In genomic region chr22:41397143-41397811, GRCh38 we compare ENCODE assay signal across 1 cellular context.
TF ChIP-seq lines count a peak whose summit lies in the region.

No MANE protein-coding gene starts in this region.

TF ChIP-seq in HepG2, 621 proteins besides CTCF, POLR2A, EP300 and RAD21 (continued from another document and continues in another):
- TF ChIP-seq, protein P1, sequence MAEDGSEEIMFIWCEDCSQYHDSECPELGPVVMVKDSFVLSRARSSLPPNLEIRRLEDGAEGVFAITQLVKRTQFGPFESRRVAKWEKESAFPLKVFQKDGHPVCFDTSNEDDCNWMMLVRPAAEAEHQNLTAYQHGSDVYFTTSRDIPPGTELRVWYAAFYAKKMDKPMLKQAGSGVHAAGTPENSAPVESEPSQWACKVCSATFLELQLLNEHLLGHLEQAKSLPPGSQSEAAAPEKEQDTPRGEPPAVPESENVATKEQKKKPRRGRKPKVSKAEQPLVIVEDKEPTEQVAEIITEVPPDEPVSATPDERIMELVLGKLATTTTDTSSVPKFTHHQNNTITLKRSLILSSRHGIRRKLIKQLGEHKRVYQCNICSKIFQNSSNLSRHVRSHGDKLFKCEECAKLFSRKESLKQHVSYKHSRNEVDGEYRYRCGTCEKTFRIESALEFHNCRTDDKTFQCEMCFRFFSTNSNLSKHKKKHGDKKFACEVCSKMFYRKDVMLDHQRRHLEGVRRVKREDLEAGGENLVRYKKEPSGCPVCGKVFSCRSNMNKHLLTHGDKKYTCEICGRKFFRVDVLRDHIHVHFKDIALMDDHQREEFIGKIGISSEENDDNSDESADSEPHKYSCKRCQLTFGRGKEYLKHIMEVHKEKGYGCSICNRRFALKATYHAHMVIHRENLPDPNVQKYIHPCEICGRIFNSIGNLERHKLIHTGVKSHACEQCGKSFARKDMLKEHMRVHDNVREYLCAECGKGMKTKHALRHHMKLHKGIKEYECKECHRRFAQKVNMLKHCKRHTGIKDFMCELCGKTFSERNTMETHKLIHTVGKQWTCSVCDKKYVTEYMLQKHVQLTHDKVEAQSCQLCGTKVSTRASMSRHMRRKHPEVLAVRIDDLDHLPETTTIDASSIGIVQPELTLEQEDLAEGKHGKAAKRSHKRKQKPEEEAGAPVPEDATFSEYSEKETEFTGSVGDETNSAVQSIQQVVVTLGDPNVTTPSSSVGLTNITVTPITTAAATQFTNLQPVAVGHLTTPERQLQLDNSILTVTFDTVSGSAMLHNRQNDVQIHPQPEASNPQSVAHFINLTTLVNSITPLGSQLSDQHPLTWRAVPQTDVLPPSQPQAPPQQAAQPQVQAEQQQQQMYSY (CRISPR knock-in tag; IDR thresholded peaks at IDR 0.05), result no peak
- peak; percentile 74; the same call in 1 of the 2 replicates for TF ChIP-seq ZSCAN29 (CRISPR knock-in tag; conservative IDR thresholded peaks at IDR 0.05)
- peak; percentile 56 for TF ChIP-seq TBL1XR1 (IDR thresholded peaks at IDR 0.05; ENCODE audit: borderline replicate concordance, low read length, partially characterized antibody)
- peak; percentile 65 for TF ChIP-seq ELF3 (CRISPR knock-in tag; IDR thresholded peaks at IDR 0.05)
- TF ChIP-seq SPEN (CRISPR knock-in tag; IDR thresholded peaks at IDR 0.05; ENCODE audit: low read depth), result peak; percentile 84; the same call in 1 of the 2 replicates
- TF ChIP-seq CBFB (CRISPR knock-in tag; IDR thresholded peaks at IDR 0.05), result no peak
- peak; percentile 53; the same call in 1 of the 2 replicates for TF ChIP-seq MIER3 (CRISPR knock-in tag; IDR thresholded peaks at IDR 0.05; ENCODE audit: borderline replicate concordance)
- TF ChIP-seq ZSCAN25 (CRISPR knock-in tag; IDR thresholded peaks at IDR 0.05), result no peak
- peak; percentile 89 for TF ChIP-seq SIN3A (IDR thresholded peaks at IDR 0.05; ENCODE audit: borderline replicate concordance, low read depth, low read length)
- TF ChIP-seq ZNF230 (CRISPR knock-in tag; IDR thresholded peaks at IDR 0.05), result 0 out of 2 replicates have a peak, but pooled peaks have one; percentile 68
- TF ChIP-seq, protein P2, sequence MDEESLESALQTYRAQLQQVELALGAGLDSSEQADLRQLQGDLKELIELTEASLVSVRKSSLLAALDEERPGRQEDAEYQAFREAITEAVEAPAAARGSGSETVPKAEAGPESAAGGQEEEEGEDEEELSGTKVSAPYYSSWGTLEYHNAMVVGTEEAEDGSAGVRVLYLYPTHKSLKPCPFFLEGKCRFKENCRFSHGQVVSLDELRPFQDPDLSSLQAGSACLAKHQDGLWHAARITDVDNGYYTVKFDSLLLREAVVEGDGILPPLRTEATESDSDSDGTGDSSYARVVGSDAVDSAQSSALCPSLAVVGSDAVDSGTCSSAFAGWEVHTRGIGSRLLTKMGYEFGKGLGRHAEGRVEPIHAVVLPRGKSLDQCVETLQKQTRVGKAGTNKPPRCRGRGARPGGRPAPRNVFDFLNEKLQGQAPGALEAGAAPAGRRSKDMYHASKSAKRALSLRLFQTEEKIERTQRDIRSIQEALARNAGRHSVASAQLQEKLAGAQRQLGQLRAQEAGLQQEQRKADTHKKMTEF (CRISPR knock-in tag; IDR thresholded peaks at IDR 0.05), result peak; percentile 88
- peak; percentile 31 for TF ChIP-seq HNRNPH1 (optimal IDR thresholded peaks at IDR 0.05; ENCODE audit: low read depth, low read length)
- 0 out of 2 replicates have a peak, but pooled peaks have one; percentile 26 for TF ChIP-seq KDM5B (CRISPR knock-in tag; IDR thresholded peaks at IDR 0.05; ENCODE audit: borderline replicate concordance)
- TF ChIP-seq SKI (IDR thresholded peaks at IDR 0.05; ENCODE audit: partially characterized antibody), result peak; percentile 79
- TF ChIP-seq, protein P3, sequence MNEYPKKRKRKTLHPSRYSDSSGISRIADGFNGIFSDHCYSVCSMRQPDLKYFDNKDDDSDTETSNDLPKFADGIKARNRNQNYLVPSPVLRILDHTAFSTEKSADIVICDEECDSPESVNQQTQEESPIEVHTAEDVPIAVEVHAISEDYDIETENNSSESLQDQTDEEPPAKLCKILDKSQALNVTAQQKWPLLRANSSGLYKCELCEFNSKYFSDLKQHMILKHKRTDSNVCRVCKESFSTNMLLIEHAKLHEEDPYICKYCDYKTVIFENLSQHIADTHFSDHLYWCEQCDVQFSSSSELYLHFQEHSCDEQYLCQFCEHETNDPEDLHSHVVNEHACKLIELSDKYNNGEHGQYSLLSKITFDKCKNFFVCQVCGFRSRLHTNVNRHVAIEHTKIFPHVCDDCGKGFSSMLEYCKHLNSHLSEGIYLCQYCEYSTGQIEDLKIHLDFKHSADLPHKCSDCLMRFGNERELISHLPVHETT (CRISPR knock-in tag; conservative IDR thresholded peaks at IDR 0.05), result no peak
- no peak for TF ChIP-seq TRIM22 (IDR thresholded peaks at IDR 0.05)
- TF ChIP-seq, protein P4, sequence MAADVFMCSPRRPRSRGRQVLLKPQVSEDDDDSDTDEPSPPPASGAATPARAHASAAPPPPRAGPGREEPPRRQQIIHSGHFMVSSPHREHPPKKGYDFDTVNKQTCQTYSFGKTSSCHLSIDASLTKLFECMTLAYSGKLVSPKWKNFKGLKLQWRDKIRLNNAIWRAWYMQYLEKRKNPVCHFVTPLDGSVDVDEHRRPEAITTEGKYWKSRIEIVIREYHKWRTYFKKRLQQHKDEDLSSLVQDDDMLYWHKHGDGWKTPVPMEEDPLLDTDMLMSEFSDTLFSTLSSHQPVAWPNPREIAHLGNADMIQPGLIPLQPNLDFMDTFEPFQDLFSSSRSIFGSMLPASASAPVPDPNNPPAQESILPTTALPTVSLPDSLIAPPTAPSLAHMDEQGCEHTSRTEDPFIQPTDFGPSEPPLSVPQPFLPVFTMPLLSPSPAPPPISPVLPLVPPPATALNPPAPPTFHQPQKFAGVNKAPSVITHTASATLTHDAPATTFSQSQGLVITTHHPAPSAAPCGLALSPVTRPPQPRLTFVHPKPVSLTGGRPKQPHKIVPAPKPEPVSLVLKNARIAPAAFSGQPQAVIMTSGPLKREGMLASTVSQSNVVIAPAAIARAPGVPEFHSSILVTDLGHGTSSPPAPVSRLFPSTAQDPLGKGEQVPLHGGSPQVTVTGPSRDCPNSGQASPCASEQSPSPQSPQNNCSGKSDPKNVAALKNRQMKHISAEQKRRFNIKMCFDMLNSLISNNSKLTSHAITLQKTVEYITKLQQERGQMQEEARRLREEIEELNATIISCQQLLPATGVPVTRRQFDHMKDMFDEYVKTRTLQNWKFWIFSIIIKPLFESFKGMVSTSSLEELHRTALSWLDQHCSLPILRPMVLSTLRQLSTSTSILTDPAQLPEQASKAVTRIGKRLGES (CRISPR knock-in tag; IDR thresholded peaks at IDR 0.05; ENCODE audit: borderline replicate concordance), result no peak
- TF ChIP-seq NFKBIZ (CRISPR knock-in tag; IDR thresholded peaks at IDR 0.05), result no peak
- TF ChIP-seq ZMYM3 (CRISPR knock-in tag; IDR thresholded peaks at IDR 0.05), result 0 out of 2 replicates have a peak, but pooled peaks have one; percentile 12
- TF ChIP-seq, protein P5, sequence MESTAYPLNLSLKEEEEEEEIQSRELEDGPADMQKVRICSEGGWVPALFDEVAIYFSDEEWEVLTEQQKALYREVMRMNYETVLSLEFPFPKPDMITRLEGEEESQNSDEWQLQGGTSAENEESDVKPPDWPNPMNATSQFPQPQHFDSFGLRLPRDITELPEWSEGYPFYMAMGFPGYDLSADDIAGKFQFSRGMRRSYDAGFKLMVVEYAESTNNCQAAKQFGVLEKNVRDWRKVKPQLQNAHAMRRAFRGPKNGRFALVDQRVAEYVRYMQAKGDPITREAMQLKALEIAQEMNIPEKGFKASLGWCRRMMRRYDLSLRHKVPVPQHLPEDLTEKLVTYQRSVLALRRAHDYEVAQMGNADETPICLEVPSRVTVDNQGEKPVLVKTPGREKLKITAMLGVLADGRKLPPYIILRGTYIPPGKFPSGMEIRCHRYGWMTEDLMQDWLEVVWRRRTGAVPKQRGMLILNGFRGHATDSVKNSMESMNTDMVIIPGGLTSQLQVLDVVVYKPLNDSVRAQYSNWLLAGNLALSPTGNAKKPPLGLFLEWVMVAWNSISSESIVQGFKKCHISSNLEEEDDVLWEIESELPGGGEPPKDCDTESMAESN (CRISPR knock-in tag; conservative IDR thresholded peaks at IDR 0.05), result peak; percentile 51; the same call in 1 of the 2 replicates
- peak; percentile 93 for TF ChIP-seq PITX1 (CRISPR knock-in tag; IDR thresholded peaks at IDR 0.05)
- peak; percentile 15; the same call in 1 of the 2 replicates for TF ChIP-seq ZBTB20 (CRISPR knock-in tag; IDR thresholded peaks at IDR 0.05; ENCODE audit: borderline replicate concordance, low read depth)
- 0 out of 2 replicates have a peak, but pooled peaks have one; percentile 35 for TF ChIP-seq FOXA1 (IDR thresholded peaks at IDR 0.05)
- TF ChIP-seq FOXA1 (CRISPR knock-in tag; IDR thresholded peaks at IDR 0.05), result peak; percentile 92
- 0 out of 2 replicates have a peak, but pooled peaks have one; percentile 38 for TF ChIP-seq ZFP36L2 (CRISPR knock-in tag; IDR thresholded peaks at IDR 0.05)
- TF ChIP-seq KLF15 (CRISPR knock-in tag; IDR thresholded peaks at IDR 0.05; ENCODE audit: borderline replicate concordance), result peak; percentile 92; the same call in 1 of the 2 replicates
- TF ChIP-seq CHD4 (IDR thresholded peaks at IDR 0.05; ENCODE audit: borderline replicate concordance, low read length), result 0 out of 2 replicates have a peak, but pooled peaks have one; percentile 26
- 0 out of 2 replicates have a peak, but pooled peaks have one; percentile 53 for TF ChIP-seq ZNF761 (CRISPR knock-in tag; conservative IDR thresholded peaks at IDR 0.05)
- TF ChIP-seq RARG (CRISPR knock-in tag; IDR thresholded peaks at IDR 0.05; ENCODE audit: low read depth), result no peak
- no peak for TF ChIP-seq ZNF501 (CRISPR knock-in tag; IDR thresholded peaks at IDR 0.05)
- TF ChIP-seq NR2F2 (IDR thresholded peaks at IDR 0.05; ENCODE audit: borderline replicate concordance, low read depth), result peak; percentile 87; the same call in 1 of the 2 replicates
- no peak for TF ChIP-seq LRRFIP1 (CRISPR knock-in tag; conservative IDR thresholded peaks at IDR 0.05)
- peak; percentile 69 for TF ChIP-seq FOXJ3 (CRISPR knock-in tag; IDR thresholded peaks at IDR 0.05; ENCODE audit: borderline replicate concordance)
- TF ChIP-seq CREM (IDR thresholded peaks at IDR 0.05), result peak; percentile 68
- TF ChIP-seq CREM (CRISPR knock-in tag; IDR thresholded peaks at IDR 0.05), result no peak
- TF ChIP-seq, protein P6, sequence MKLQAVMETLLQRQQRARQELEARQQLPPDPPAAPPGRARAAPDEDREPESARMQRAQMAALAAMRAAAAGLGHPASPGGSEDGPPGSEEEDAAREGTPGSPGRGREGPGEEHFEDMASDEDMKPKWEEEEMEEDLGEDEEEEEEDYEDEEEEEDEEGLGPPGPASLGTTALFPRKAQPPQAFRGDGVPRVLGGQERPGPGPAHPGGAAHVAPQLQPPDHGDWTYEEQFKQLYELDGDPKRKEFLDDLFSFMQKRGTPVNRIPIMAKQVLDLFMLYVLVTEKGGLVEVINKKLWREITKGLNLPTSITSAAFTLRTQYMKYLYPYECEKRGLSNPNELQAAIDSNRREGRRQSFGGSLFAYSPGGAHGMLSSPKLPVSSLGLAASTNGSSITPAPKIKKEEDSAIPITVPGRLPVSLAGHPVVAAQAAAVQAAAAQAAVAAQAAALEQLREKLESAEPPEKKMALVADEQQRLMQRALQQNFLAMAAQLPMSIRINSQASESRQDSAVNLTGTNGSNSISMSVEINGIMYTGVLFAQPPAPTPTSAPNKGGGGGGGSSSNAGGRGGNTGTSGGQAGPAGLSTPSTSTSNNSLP (IDR thresholded peaks at IDR 0.05; ENCODE audit: low read depth, low read length), result no peak
- peak; percentile 53 for TF ChIP-seq MAX (IDR thresholded peaks at IDR 0.05)
- peak; percentile 30 for TF ChIP-seq CEBPG (CRISPR knock-in tag; IDR thresholded peaks at IDR 0.05)
- TF ChIP-seq ATF2 (CRISPR knock-in tag; IDR thresholded peaks at IDR 0.05), result peak; percentile 59
- TF ChIP-seq, protein P7, sequence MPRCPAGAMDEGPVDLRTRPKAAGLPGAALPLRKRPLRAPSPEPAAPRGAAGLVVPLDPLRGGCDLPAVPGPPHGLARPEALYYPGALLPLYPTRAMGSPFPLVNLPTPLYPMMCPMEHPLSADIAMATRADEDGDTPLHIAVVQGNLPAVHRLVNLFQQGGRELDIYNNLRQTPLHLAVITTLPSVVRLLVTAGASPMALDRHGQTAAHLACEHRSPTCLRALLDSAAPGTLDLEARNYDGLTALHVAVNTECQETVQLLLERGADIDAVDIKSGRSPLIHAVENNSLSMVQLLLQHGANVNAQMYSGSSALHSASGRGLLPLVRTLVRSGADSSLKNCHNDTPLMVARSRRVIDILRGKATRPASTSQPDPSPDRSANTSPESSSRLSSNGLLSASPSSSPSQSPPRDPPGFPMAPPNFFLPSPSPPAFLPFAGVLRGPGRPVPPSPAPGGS (CRISPR knock-in tag; IDR thresholded peaks at IDR 0.05), result peak; percentile 48; the same call in 1 of the 2 replicates
